ENCODE assay signal across 18 cellular contexts in the genomic region with DNA sequence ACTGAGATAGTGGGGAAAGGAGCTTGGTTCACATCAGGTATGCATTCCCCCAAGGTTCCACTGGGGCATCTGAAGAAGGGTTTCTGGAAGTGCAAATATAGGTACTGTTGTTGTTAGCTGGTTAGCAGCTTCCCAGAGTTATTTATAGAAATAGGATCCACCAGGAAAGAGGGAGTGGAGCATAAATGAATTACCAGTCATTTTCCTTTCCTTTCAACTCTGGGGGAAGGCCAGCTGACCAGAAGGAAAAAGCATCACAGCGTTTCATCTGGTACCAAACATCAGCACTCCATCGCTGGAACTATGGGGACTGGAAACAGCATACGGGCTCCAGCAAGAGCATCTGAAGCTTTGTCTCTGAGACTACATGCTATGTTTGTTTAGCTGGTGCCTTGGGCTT.
DNase-seq lines count a peak whose midpoint lies in the region; ATAC-seq and TF ChIP-seq lines count a peak whose summit lies in the region.
"Had no signal": no experiment of that assay in that cellular context is flagged by ENCODE, and none has a peak within 500 bp of the region (broad histone marks: within the 10 kb centered on the region; RNA-seq: fewer than 3 reads in every experiment).

No MANE protein-coding gene starts in this region.

- H3K4me3 ChIP-seq in right cardiac atrium (ENCODE audit: low read length) (no peak overlapping the region), SK-N-SH (ENCODE audit: low read depth in 2 of 2, low read length in 1 of 2) (no peak overlapping the region), stomach (no peak overlapping the region)
- H3K4me3 ChIP-seq: A549, PC-9 had no signal

- no peak for TF ChIP-seq CTCF in SK-N-SH (IDR thresholded peaks at IDR 0.05)
- TF ChIP-seq CTCF in stomach (IDR thresholded peaks at IDR 0.05), result no peak

- no peak overlapping the region for H3K9ac ChIP-seq in SK-N-SH

- TF ChIP-seq RAD21 in SK-N-SH (IDR thresholded peaks at IDR 0.05; ENCODE audit: low read length), result no peak

- no peaks in the 10 kb centered on the region for H3K9me3 ChIP-seq in right cardiac atrium (ENCODE audit: control insufficient read depth, low read length)
- no peaks in the 10 kb centered on the region for H3K9me3 ChIP-seq in SK-N-SH
- H3K9me3 ChIP-seq in stomach, result no peaks in the 10 kb centered on the region
- H3K9me3 ChIP-seq: A549 had no signal

- POLR2A ChIA-PET in SK-N-SH (lab: Yijun Ruan, JAX), result no interaction called here

- H3K4me1 ChIP-seq in right cardiac atrium (ENCODE audit: control insufficient read depth, insufficient read depth, low read length) (peaks cover 7% of the 10 kb centered on the region), SK-N-SH (ENCODE audit: control insufficient read depth in 1 of 2, insufficient read depth in 2 of 2, low read depth in 1 of 2, low read length in 1 of 2) (peaks cover 7 to 75% of the 10 kb centered on the region in 2 experiments; a peak in 3 of 4 replicates), stomach (no peaks in the 10 kb centered on the region)
- H3K4me1 ChIP-seq: A549 had no signal

- DNase-seq in left ventricle myocardium superior (no peak), right cardiac atrium (no peak), SK-N-SH (no peak), left kidney (ENCODE audit: low read depth, low spot score) (peak; percentile 68), NCI-H1694 (lab: John Stamatoyannopoulos, UW) (no peak), stomach (no peak)
- DNase-seq: CD4-positive, CD25-positive, alpha-beta regulatory T cell; COR-L47; DMS79 treated with DMSO at 0.1 percent for 48 hours; H7; NCI-H187 treated with DMSO at 0.1 percent for 48 hours; NCI-H345; PC-9; SIG-M5; T-helper 1 cell had no signal

- 36% methylated on average over 3 of the region's 3 CpGs for WGBS in right cardiac atrium
- WGBS in SK-N-SH (ENCODE audit: low lambda C conversion rate), result 32% methylated on average over 3 of the region's 3 CpGs
- 69 to 82% (median 78%) methylated on average over 3 of the region's 3 CpGs for WGBS in stomach, 5 donors

- peaks cover 0 to 2% of the 10 kb centered on the region in 2 experiments for H3K36me3 ChIP-seq in SK-N-SH (replicated peaks in 1 of 2; ENCODE audit: control insufficient read depth in 1 of 2, insufficient read depth in 2 of 2, low read length in 1 of 2)
- H3K36me3 ChIP-seq in stomach, result no peaks in the 10 kb centered on the region

- ATAC-seq in left ventricle myocardium superior (peak; percentile 26), right cardiac atrium (no peak), HG03196 (IDR thresholded peaks at IDR 0.05; ENCODE audit: unreplicated experiment) (no peak), GM21360 (IDR thresholded peaks at IDR 0.05; ENCODE audit: unreplicated experiment) (no peak)
- ATAC-seq: A549 had no signal

- no peaks in the 10 kb centered on the region for H3K9me2 ChIP-seq in SK-N-SH

- intact Hi-C loops in left ventricle myocardium superior (cut with micrococcal nuclease) (no loop called here), right cardiac atrium (cut with DNase I) (loop anchor here in 1 of 4 donors (10.0 kb wide), 1 partner anchor 108 kb away; no protein-coding TSS in a partner anchor), stomach (cut with DNase I; ENCODE audit: low total_unique reads) (no loop called here)

- H3K27me3 ChIP-seq in right cardiac atrium (ENCODE audit: control insufficient read depth, insufficient read depth) (no peaks in the 10 kb centered on the region), SK-N-SH (ENCODE audit: insufficient read depth) (no peaks in the 10 kb centered on the region), stomach (peaks cover 0 to 3% (median 0%) of the 10 kb centered on the region in 3 donors)

- no peak; a peak in 1 of 4 replicates for TF ChIP-seq EP300 in SK-N-SH (IDR thresholded peaks at IDR 0.05; ENCODE audit: borderline replicate concordance in 1 of 2, low read depth in 1 of 2, low read length in 1 of 2)
- TF ChIP-seq EP300 in stomach (IDR thresholded peaks at IDR 0.05), result no peak

- H3K79me2 ChIP-seq in SK-N-SH (ENCODE audit: insufficient read depth), result no peaks in the 10 kb centered on the region

- H3K27ac ChIP-seq in right cardiac atrium (ENCODE audit: low read length) (no peak overlapping the region), SK-N-SH (ENCODE audit: low read depth in 2 of 2, low read length in 1 of 2) (peak overlapping the region in 1 of 2 experiments; percentile 87; a peak in 2 of 4 replicates), stomach (no peak overlapping the region)
- H3K27ac ChIP-seq: A549, PC-9 had no signal

- H4K20me1 ChIP-seq in SK-N-SH (ENCODE audit: insufficient read depth), result no peaks in the 10 kb centered on the region

- no peak overlapping the region for H2AFZ ChIP-seq in SK-N-SH (ENCODE audit: low read depth)
- H2AFZ ChIP-seq: PC-9 had no signal

- TF ChIP-seq POLR2A in stomach (IDR thresholded peaks at IDR 0.05), result no peak

- CTCF ChIA-PET in SK-N-SH (lab: Yijun Ruan, JAX), result interaction anchor here (0.6 to 2.9 kb wide), 12 partner anchors 8 to 307 kb away, joined by 3 to 9 read pairs (median 3); no protein-coding TSS in a partner anchor

- peak overlapping the region; percentile 69; the same call in 1 of the 2 replicates for H3K4me2 ChIP-seq in SK-N-SH
- H3K4me2 ChIP-seq: A549, PC-9 had no signal

- H3F3A ChIP-seq in SK-N-SH (replicated peaks; ENCODE audit: insufficient read depth), result no peaks in the 10 kb centered on the region

TF ChIP-seq in SK-N-SH, 30 proteins besides CTCF, POLR2A, EP300 and RAD21:
- TF ChIP-seq RXRA (IDR thresholded peaks at IDR 0.05; ENCODE audit: borderline replicate concordance, low read depth) (no peak), TEAD4 (IDR thresholded peaks at IDR 0.05; ENCODE audit: borderline replicate concordance, insufficient read depth) (no peak)
- TF ChIP-seq, protein P1, sequence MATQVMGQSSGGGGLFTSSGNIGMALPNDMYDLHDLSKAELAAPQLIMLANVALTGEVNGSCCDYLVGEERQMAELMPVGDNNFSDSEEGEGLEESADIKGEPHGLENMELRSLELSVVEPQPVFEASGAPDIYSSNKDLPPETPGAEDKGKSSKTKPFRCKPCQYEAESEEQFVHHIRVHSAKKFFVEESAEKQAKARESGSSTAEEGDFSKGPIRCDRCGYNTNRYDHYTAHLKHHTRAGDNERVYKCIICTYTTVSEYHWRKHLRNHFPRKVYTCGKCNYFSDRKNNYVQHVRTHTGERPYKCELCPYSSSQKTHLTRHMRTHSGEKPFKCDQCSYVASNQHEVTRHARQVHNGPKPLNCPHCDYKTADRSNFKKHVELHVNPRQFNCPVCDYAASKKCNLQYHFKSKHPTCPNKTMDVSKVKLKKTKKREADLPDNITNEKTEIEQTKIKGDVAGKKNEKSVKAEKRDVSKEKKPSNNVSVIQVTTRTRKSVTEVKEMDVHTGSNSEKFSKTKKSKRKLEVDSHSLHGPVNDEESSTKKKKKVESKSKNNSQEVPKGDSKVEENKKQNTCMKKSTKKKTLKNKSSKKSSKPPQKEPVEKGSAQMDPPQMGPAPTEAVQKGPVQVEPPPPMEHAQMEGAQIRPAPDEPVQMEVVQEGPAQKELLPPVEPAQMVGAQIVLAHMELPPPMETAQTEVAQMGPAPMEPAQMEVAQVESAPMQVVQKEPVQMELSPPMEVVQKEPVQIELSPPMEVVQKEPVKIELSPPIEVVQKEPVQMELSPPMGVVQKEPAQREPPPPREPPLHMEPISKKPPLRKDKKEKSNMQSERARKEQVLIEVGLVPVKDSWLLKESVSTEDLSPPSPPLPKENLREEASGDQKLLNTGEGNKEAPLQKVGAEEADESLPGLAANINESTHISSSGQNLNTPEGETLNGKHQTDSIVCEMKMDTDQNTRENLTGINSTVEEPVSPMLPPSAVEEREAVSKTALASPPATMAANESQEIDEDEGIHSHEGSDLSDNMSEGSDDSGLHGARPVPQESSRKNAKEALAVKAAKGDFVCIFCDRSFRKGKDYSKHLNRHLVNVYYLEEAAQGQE (IDR thresholded peaks at IDR 0.05; ENCODE audit: low read depth, low read length), result no peak
TF ChIP-seq in SK-N-SH: peak in this region for 0.
